8 cellular contexts compared by ENCODE assay signal in the genomic region with DNA sequence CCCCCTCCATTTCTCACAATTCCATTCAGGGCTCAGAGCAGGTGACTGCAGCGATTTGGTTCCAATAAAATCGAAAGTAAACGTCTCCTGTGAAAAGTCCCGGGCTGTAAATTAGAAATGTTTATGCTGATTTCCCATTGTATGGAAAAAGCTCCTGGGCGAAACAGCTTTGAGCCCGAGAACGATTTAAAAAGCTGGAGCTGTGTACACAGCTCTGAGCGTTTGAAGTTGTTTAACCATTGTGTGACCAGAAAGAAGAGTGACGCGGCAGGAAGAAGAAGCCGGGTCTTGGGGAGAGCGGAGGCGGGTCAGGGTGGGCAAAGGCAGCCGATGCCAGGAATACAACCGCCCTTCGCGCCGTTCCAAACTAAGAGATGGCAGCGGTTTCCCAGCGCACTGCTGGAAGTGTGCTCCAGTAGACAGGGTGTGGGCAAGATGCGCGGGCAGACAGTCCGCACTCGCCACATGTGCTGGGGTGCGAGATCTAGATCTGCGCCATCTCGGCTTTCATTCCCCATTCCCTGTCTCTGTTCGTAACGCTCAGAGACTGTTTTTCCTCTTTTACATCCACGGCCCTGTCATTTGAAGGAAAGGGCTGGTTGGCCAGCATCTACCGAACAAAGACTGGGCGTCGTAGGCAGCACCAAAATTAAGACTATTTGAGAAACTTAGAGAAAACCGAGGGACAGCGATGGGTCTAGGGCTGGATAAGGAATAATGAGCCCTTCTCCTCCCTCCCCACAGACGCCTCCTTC. TPM values are rescaled to one million over a fixed set of nuclear protein-coding genes. Genes with fewer than 3 reads are reported as not detected.
DNase-seq lines count a peak whose midpoint lies in the region; ATAC-seq, FAIRE-seq and TF ChIP-seq lines count a peak whose summit lies in the region.

No MANE protein-coding gene starts in this region.

- peaks cover 2 to 93% of the 10 kb centered on the region in 2 donors for H3K27me3 ChIP-seq in tibial nerve

- ATAC-seq in WTC11, result no peak

- TF ChIP-seq CTCF in WTC11 (IDR thresholded peaks at IDR 0.05) (no peak), kidney (IDR thresholded peaks at IDR 0.05; ENCODE audit: borderline replicate concordance, extremely low read depth, insufficient read depth) (no peak), tibial nerve (IDR thresholded peaks at IDR 0.05) (no peak)

- no peak for DNase-seq in activated naive CD4-positive, alpha-beta T cell treated with anti-CD3 and anti-CD28 coated beads, Interleukin-2, amount 50 U/mL, for 16 hours
- DNase-seq in WTC11 (ENCODE audit: low spot score) (no peak), kidney (no peak), tibial nerve (ENCODE audit: low spot score in 2 of 2) (no peak), NK-92 (lab: John Stamatoyannopoulos, UW; ENCODE audit: unreplicated experiment) (no peak), SHP77 treated with DMSO at 0.1 percent for 48 hours (lab: John Stamatoyannopoulos, UW) (no peak), OCI-M2 (lab: John Stamatoyannopoulos, UW; ENCODE audit: unreplicated experiment) (no peak)

- H3K9me3 Mint-ChIP-seq in activated naive CD4-positive, alpha-beta T cell treated with anti-CD3 and anti-CD28 coated beads, Interleukin-2, amount 50 U/mL, for 24 hours, result no peaks in the 10 kb centered on the region
- H3K9me3 Mint-ChIP-seq in WTC11, result no peaks in the 10 kb centered on the region

- no peak overlapping the region for H3K9ac ChIP-seq in kidney (ENCODE audit: low read length in 2 of 2)

- 3 to 5% methylated on average over 36 of the region's 36 CpGs for WGBS in tibial nerve, 2 donors

- H3K4me1 Mint-ChIP-seq in activated naive CD4-positive, alpha-beta T cell treated with anti-CD3 and anti-CD28 coated beads, Interleukin-2, amount 50 U/mL, for 24 hours, result peaks cover 41% of the 10 kb centered on the region
- peaks cover 55% of the 10 kb centered on the region for H3K4me1 Mint-ChIP-seq in WTC11

- TF ChIP-seq EP300 in tibial nerve (IDR thresholded peaks at IDR 0.05), result no peak

- H3K4me3 ChIP-seq in kidney (ENCODE audit: low read length in 2 of 2) (peak overlapping the region; percentile 4 to 31), tibial nerve (peak overlapping the region; percentile 6 to 43 (median 38))

- H3K27ac ChIP-seq in kidney (ENCODE audit: low read depth in 2 of 2, low read length in 2 of 2) (no peak overlapping the region), tibial nerve (no peak overlapping the region)

- H3K36me3 ChIP-seq in kidney (ENCODE audit: control insufficient read depth in 1 of 2, insufficient read depth in 2 of 2, low read length in 2 of 2) (no peaks in the 10 kb centered on the region), tibial nerve (no peaks in the 10 kb centered on the region)

- no peak for TF ChIP-seq POLR2A in tibial nerve (IDR thresholded peaks at IDR 0.05)

- intact Hi-C loops in kidney (cut with DNase I), result no loop called here

- peaks cover 2% of the 10 kb centered on the region for H3K36me3 Mint-ChIP-seq in activated naive CD4-positive, alpha-beta T cell treated with anti-CD3 and anti-CD28 coated beads, Interleukin-2, amount 50 U/mL, for 24 hours
- no peaks in the 10 kb centered on the region for H3K36me3 Mint-ChIP-seq in WTC11

- H3K27me3 Mint-ChIP-seq in activated naive CD4-positive, alpha-beta T cell treated with anti-CD3 and anti-CD28 coated beads, Interleukin-2, amount 50 U/mL, for 24 hours, result peaks cover 64% of the 10 kb centered on the region
- H3K27me3 Mint-ChIP-seq in WTC11 (ENCODE audit: low read depth), result peaks cover 100% of the 10 kb centered on the region

- H3K4me3 Mint-ChIP-seq in activated naive CD4-positive, alpha-beta T cell treated with anti-CD3 and anti-CD28 coated beads, Interleukin-2, amount 50 U/mL, for 24 hours, result peak overlapping the region; percentile 87
- H3K4me3 Mint-ChIP-seq in WTC11, result peak overlapping the region; percentile 59

- CTCF ChIA-PET in WTC11 (lab: Charles Lee), result interaction anchor here (0.6 to 13.9 kb wide), 9 partner anchors 9 to 258 kb away, joined by 3 to 163 read pairs (median 4); no protein-coding TSS in a partner anchor

- no peak overlapping the region for H3K27ac Mint-ChIP-seq in activated naive CD4-positive, alpha-beta T cell treated with anti-CD3 and anti-CD28 coated beads, Interleukin-2, amount 50 U/mL, for 24 hours
- H3K27ac Mint-ChIP-seq in WTC11, result no peak overlapping the region

- H3K9me3 ChIP-seq in kidney (ENCODE audit: control insufficient read depth in 1 of 2, low read length in 2 of 2) (no peaks in the 10 kb centered on the region), tibial nerve (no peaks in the 10 kb centered on the region)

- no peak for FAIRE-seq in kidney (lab: Jason Lieb, UNC)

- POLR2A ChIA-PET in WTC11 (lab: Charles Lee), result no interaction called here

- H3K4me1 ChIP-seq in kidney (ENCODE audit: control insufficient read depth in 1 of 2, insufficient read depth in 1 of 2, low read depth in 1 of 2, low read length in 2 of 2) (peaks cover 0 to 3% of the 10 kb centered on the region in 2 donors), tibial nerve (peaks cover 0 to 54% (median 29%) of the 10 kb centered on the region in 4 donors)

TF ChIP-seq in WTC11, 78 proteins besides CTCF, POLR2A, EP300 and RAD21 (continues in another document):
- no peak for TF ChIP-seq ZNF416 (CRISPR knock-in tag; IDR thresholded peaks at IDR 0.05)
- TF ChIP-seq, protein P1, sequence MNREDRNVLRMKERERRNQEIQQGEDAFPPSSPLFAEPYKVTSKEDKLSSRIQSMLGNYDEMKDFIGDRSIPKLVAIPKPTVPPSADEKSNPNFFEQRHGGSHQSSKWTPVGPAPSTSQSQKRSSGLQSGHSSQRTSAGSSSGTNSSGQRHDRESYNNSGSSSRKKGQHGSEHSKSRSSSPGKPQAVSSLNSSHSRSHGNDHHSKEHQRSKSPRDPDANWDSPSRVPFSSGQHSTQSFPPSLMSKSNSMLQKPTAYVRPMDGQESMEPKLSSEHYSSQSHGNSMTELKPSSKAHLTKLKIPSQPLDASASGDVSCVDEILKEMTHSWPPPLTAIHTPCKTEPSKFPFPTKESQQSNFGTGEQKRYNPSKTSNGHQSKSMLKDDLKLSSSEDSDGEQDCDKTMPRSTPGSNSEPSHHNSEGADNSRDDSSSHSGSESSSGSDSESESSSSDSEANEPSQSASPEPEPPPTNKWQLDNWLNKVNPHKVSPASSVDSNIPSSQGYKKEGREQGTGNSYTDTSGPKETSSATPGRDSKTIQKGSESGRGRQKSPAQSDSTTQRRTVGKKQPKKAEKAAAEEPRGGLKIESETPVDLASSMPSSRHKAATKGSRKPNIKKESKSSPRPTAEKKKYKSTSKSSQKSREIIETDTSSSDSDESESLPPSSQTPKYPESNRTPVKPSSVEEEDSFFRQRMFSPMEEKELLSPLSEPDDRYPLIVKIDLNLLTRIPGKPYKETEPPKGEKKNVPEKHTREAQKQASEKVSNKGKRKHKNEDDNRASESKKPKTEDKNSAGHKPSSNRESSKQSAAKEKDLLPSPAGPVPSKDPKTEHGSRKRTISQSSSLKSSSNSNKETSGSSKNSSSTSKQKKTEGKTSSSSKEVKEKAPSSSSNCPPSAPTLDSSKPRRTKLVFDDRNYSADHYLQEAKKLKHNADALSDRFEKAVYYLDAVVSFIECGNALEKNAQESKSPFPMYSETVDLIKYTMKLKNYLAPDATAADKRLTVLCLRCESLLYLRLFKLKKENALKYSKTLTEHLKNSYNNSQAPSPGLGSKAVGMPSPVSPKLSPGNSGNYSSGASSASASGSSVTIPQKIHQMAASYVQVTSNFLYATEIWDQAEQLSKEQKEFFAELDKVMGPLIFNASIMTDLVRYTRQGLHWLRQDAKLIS (CRISPR knock-in tag; IDR thresholded peaks at IDR 0.05; ENCODE audit: borderline replicate concordance), result no peak
- TF ChIP-seq, protein P2, sequence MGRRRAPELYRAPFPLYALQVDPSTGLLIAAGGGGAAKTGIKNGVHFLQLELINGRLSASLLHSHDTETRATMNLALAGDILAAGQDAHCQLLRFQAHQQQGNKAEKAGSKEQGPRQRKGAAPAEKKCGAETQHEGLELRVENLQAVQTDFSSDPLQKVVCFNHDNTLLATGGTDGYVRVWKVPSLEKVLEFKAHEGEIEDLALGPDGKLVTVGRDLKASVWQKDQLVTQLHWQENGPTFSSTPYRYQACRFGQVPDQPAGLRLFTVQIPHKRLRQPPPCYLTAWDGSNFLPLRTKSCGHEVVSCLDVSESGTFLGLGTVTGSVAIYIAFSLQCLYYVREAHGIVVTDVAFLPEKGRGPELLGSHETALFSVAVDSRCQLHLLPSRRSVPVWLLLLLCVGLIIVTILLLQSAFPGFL (CRISPR knock-in tag; IDR thresholded peaks at IDR 0.05; ENCODE audit: borderline replicate concordance), result no peak
- TF ChIP-seq, protein P3, sequence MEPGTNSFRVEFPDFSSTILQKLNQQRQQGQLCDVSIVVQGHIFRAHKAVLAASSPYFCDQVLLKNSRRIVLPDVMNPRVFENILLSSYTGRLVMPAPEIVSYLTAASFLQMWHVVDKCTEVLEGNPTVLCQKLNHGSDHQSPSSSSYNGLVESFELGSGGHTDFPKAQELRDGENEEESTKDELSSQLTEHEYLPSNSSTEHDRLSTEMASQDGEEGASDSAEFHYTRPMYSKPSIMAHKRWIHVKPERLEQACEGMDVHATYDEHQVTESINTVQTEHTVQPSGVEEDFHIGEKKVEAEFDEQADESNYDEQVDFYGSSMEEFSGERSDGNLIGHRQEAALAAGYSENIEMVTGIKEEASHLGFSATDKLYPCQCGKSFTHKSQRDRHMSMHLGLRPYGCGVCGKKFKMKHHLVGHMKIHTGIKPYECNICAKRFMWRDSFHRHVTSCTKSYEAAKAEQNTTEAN (CRISPR knock-in tag; IDR thresholded peaks at IDR 0.05), result no peak
- TF ChIP-seq, protein P4, sequence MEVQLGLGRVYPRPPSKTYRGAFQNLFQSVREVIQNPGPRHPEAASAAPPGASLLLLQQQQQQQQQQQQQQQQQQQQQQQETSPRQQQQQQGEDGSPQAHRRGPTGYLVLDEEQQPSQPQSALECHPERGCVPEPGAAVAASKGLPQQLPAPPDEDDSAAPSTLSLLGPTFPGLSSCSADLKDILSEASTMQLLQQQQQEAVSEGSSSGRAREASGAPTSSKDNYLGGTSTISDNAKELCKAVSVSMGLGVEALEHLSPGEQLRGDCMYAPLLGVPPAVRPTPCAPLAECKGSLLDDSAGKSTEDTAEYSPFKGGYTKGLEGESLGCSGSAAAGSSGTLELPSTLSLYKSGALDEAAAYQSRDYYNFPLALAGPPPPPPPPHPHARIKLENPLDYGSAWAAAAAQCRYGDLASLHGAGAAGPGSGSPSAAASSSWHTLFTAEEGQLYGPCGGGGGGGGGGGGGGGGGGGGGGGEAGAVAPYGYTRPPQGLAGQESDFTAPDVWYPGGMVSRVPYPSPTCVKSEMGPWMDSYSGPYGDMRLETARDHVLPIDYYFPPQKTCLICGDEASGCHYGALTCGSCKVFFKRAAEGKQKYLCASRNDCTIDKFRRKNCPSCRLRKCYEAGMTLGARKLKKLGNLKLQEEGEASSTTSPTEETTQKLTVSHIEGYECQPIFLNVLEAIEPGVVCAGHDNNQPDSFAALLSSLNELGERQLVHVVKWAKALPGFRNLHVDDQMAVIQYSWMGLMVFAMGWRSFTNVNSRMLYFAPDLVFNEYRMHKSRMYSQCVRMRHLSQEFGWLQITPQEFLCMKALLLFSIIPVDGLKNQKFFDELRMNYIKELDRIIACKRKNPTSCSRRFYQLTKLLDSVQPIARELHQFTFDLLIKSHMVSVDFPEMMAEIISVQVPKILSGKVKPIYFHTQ (CRISPR knock-in tag; IDR thresholded peaks at IDR 0.05), result no peak

RNA-seq across cellular contexts. Expression of a gene that starts 1.0 kb away (rescaled TPM):
- total RNA-seq in WTC11 (2021) (not detected in 3 replicates), kidney (not detected), tibial nerve (not detected)
- polyA plus RNA-seq in kidney (ENCODE audit: insufficient read depth, low read depth, low replicate concordance), result not detected
